ENCODE assay signal across 29 cellular contexts in genomic region chr7:30657131-30657530, GRCh38. TPM values are rescaled to one million over a fixed set of nuclear protein-coding genes. Genes with fewer than 3 reads are reported as not detected.
DNase-seq lines count a peak whose midpoint lies in the region; ATAC-seq, FAIRE-seq and TF ChIP-seq lines count a peak whose summit lies in the region.
"Had no signal": no experiment of that assay in that cellular context is flagged by ENCODE, and none has a peak within 500 bp of the region (broad histone marks: within the 10 kb centered on the region; RNA-seq: fewer than 3 reads in every experiment).

No MANE protein-coding gene starts in this region.

- 85 to 100% (median 94%) methylated on average over 2 of the region's 2 CpGs for WGBS in spleen, 5 donors

- peak; percentile 9 for DNase-seq in activated effector memory CD4-positive, alpha-beta T cell treated with anti-CD3 and anti-CD28 coated beads, Interleukin-2, amount 50 U/mL, for 16 hours
- no peak for DNase-seq in activated effector memory CD4-positive, alpha-beta T cell treated with Interleukin-2 at 50 U/mL for 16 hours
- DNase-seq in RWPE2 (ENCODE audit: low spot score) (peak; percentile 22), mesenteric fat pad (ENCODE audit: low spot score) (peak; percentile 65), spleen (peak; percentile 31), NCI-H226 (no peak), H54 (ENCODE audit: insufficient read length, low spot score) (no peak), DMS79 (lab: John Stamatoyannopoulos, UW) (no peak)
- DNase-seq: CD4-positive, alpha-beta memory T cell; COR-L47; DMS53; GOT3; HCEC 1CT; IMR-90; KG1; MG63; NCI-H1105 treated with DMSO at 0.1 percent for 48 hours; NCI-H146; NCI-H1930; NCI-H446; NCI-H524 treated with DMSO at 0.1 percent for 48 hours; NCI-H774; NK-92 treated with Interleukin-12 subunit alpha and Interleukin-12 subunit beta, amount 100 ng/mL, for 24 hours; PC-3; Right ventricle myocardium superior had no signal

- H3K36me3 ChIP-seq in RWPE2 (ENCODE audit: low read depth) (no peaks in the 10 kb centered on the region), spleen (peaks cover 0 to 12% (median 0%) of the 10 kb centered on the region in 6 donors)
- H3K36me3 ChIP-seq: MG63, SJSA1 had no signal

- TF ChIP-seq CTCF in RWPE2 (IDR thresholded peaks at IDR 0.05; ENCODE audit: poor library complexity, severe bottlenecking) = no peak
- TF ChIP-seq CTCF in spleen (IDR thresholded peaks at IDR 0.05 in 8 of 11, conservative IDR thresholded peaks at IDR 0.05 in 3 of 11) = no peak

- H3K9me3 ChIP-seq in RWPE2 (ENCODE audit: severe bottlenecking) = no peaks in the 10 kb centered on the region
- no peaks in the 10 kb centered on the region for H3K9me3 ChIP-seq in spleen
- H3K9me3 ChIP-seq: MG63, SJSA1 had no signal

- H3K27me3 ChIP-seq in RWPE2 (ENCODE audit: insufficient read depth, poor library complexity, severe bottlenecking) = peaks cover 4% of the 10 kb centered on the region
- no peaks in the 10 kb centered on the region for H3K27me3 ChIP-seq in spleen (replicated peaks in 1 of 7)
- H3K27me3 ChIP-seq: MG63, SJSA1 had no signal

- no peaks in the 10 kb centered on the region for H3K4me1 ChIP-seq in RWPE2 (ENCODE audit: insufficient read depth, poor library complexity, severe bottlenecking)
- no peaks in the 10 kb centered on the region for H3K4me1 ChIP-seq in spleen
- H3K4me1 ChIP-seq: SJSA1 had no signal

- TF ChIP-seq POLR2A in spleen (IDR thresholded peaks at IDR 0.05) (no peak), H54 (IDR thresholded peaks at IDR 0.05; ENCODE audit: low read depth, low read length) (no peak)

- FAIRE-seq in H54 (lab: Jason Lieb, UNC) = no peak
- FAIRE-seq: G401.6 had no signal

- ATAC-seq in RWPE2 (ENCODE audit: low read depth) = no peak
- ATAC-seq: PC-3 had no signal

- intact Hi-C loops in spleen (cut with DNase I; ENCODE audit: low total_unique reads) = no loop called here

- H3K4me3 ChIP-seq in RWPE2 (ENCODE audit: severe bottlenecking) (no peak overlapping the region), spleen (no peak overlapping the region)
- H3K4me3 ChIP-seq: MG63, SJSA1 had no signal

- H3K27ac ChIP-seq in RWPE2 (ENCODE audit: poor library complexity, severe bottlenecking) = no peak overlapping the region
- no peak overlapping the region for H3K27ac ChIP-seq in spleen
- H3K27ac ChIP-seq: SJSA1 had no signal

RNA-seq across cellular contexts. Expression of gene CRHR2, which starts 25.1 kb away (rescaled TPM):
- total RNA-seq in mesenteric fat pad (0.19 TPM), spleen (not detected)
- polyA plus RNA-seq in spleen = not detected
- total RNA-seq: A172; CD4-positive, alpha-beta memory T cell; IMR-90; PC-3; SJSA1 had no signal
- polyA plus RNA-seq: BJ; CD4-positive, alpha-beta memory T cell; IMR-90 had no signal

Comparison
In these comparisons a context has a peak if more than half of its experiments do, and no peak if none do; other contexts are left out.
1. DNase-seq: peak in activated effector memory CD4-positive, alpha-beta T cell treated with anti-CD3 and anti-CD28 coated beads, Interleukin-2, amount 50 U/mL, for 16 hours (single experiment), RWPE2 (single experiment), mesenteric fat pad (single experiment) and spleen (single experiment); none in activated effector memory CD4-positive, alpha-beta T cell treated with Interleukin-2 at 50 U/mL for 16 hours (single experiment), NCI-H226 (single experiment), H54 (single experiment) and DMS79 (single experiment).